In genomic region chr17:65588194-65588808, GRCh38 we compare ENCODE assay signal across 11 cellular contexts. TPM values are rescaled to one million over a fixed set of nuclear protein-coding genes. Genes with fewer than 3 reads are reported as not detected.
DNase-seq lines count a peak whose midpoint lies in the region; ATAC-seq and TF ChIP-seq lines count a peak whose summit lies in the region.
"Had no signal": no experiment of that assay in that cellular context is flagged by ENCODE, and none has a peak within 500 bp of the region (broad histone marks: within the 10 kb centered on the region; RNA-seq: fewer than 3 reads in every experiment).

No MANE protein-coding gene starts in this region.

- H3K4me1 ChIP-seq in heart right ventricle, result peaks cover 10 to 41% (median 24%) of the 10 kb centered on the region in 9 donors

- H3K36me3 Mint-ChIP-seq in type B pancreatic cell, result no peaks in the 10 kb centered on the region
- H3K36me3 Mint-ChIP-seq: WTC11 had no signal

- H3K27ac Mint-ChIP-seq in type B pancreatic cell, result peak overlapping the region; percentile 62
- H3K27ac Mint-ChIP-seq: activated T-helper 2 cell treated with anti-CD3 and anti-CD28 coated beads, Interferon-gamma antibody, Interleukin-2, Interleukin-4, amounts not matched to agents 10 μg/mL and 5 μg/mL and 100 μg/mL, durations not matched to agents 14 hours and 24 hours and 36 hours; WTC11 had no signal

- no peaks in the 10 kb centered on the region for H3K9me3 ChIP-seq in heart right ventricle

- no peak overlapping the region for H3K4me3 ChIP-seq in heart right ventricle

- no peaks in the 10 kb centered on the region for H3K9me3 Mint-ChIP-seq in type B pancreatic cell
- H3K9me3 Mint-ChIP-seq: activated T-helper 2 cell treated with anti-CD3 and anti-CD28 coated beads, Interferon-gamma antibody, Interleukin-2, Interleukin-4, amounts not matched to agents 10 μg/mL and 5 μg/mL and 100 μg/mL, durations not matched to agents 14 hours and 24 hours and 36 hours; WTC11 had no signal

- TF ChIP-seq CTCF in heart right ventricle (IDR thresholded peaks at IDR 0.05) (no peak), type B pancreatic cell (conservative IDR thresholded peaks at IDR 0.05) (peak; percentile 41)

- H3K27me3 Mint-ChIP-seq in type B pancreatic cell, result no peaks in the 10 kb centered on the region

- no peak overlapping the region for H3K4me3 Mint-ChIP-seq in type B pancreatic cell
- H3K4me3 Mint-ChIP-seq: WTC11 had no signal

- no peaks in the 10 kb centered on the region for H3K27me3 ChIP-seq in heart right ventricle

- ATAC-seq in heart right ventricle, result peak in 7 of 8 donors; percentile 37 to 86 (median 66)
- no peak for ATAC-seq in GM21786 (IDR thresholded peaks at IDR 0.05; ENCODE audit: unreplicated experiment)
- ATAC-seq: WTC11 had no signal

- peak; percentile 60 for DNase-seq in NCI-H345 (lab: John Stamatoyannopoulos, UW)
- DNase-seq in NCI-H345 treated with DMSO at 0.1 percent for 48 hours (lab: John Stamatoyannopoulos, UW; ENCODE audit: unreplicated experiment), result no peak
- peak; percentile 68 for DNase-seq in NCI-H748 treated with DMSO at 0.1 percent for 48 hours (lab: John Stamatoyannopoulos, UW)
- DNase-seq in heart right ventricle, result peak in 1 of 2 donors; percentile 43
- no peak for DNase-seq in type B pancreatic cell (ENCODE audit: extremely low spot score, unreplicated experiment)
- no peak for DNase-seq in kidney tubule cell (ENCODE audit: low spot score)
- DNase-seq in ACHN, result no peak
- DNase-seq: NCI-H1694 treated with DMSO at 0.1 percent for 48 hours had no signal

- in situ Hi-C loops in ACHN (cut with HindIII; ENCODE audit: low pct_ligation_motif_present, low pct_unique_long_range_greater_than_20kb, low sequenced_read_pairs), result no loop called here

- intact Hi-C loops in heart right ventricle (cut with DNase I), result no loop called here

- H3K4me1 Mint-ChIP-seq in type B pancreatic cell (ENCODE audit: unreplicated experiment), result peaks cover 26% of the 10 kb centered on the region

- 52 to 65% methylated on average over 9 of the region's 9 CpGs for WGBS in heart right ventricle, 2 donors

- no peak overlapping the region for H3K27ac ChIP-seq in heart right ventricle

- H3K36me3 ChIP-seq in heart right ventricle, result no peaks in the 10 kb centered on the region

RNA-seq across cellular contexts. Expression of gene AXIN2, which starts 26.9 kb away (rescaled TPM):
- total RNA-seq in heart right ventricle, result 10 to 100 TPM in 8 of 10 donors, 1 to 10 TPM in 2; 5.7 to 19.2 (median 13.7) TPM
- 1 to 10 TPM; 7.4 to 9.4 TPM for polyA plus RNA-seq in heart right ventricle
- total RNA-seq in type B pancreatic cell (ENCODE audit: low replicate concordance), result 29.2 and 115 TPM in 2 replicates

Comparison
In these comparisons a context has a peak if more than half of its experiments do, and no peak if none do; other contexts are left out.
1. DNase-seq: peak in NCI-H345 (single experiment) and NCI-H748 treated with DMSO at 0.1 percent for 48 hours (single experiment); none in NCI-H345 treated with DMSO at 0.1 percent for 48 hours (single experiment), type B pancreatic cell (single experiment), kidney tubule cell (single experiment) and ACHN (single experiment).